Comparison of ENCODE assay signal across 37 cellular contexts in genomic region chr1:68376441-68376840, GRCh38.
"Had no signal": no experiment of that assay in that cellular context is flagged by ENCODE, and none has a peak within 500 bp of the region (broad histone marks: within the 10 kb centered on the region; RNA-seq: fewer than 3 reads in every experiment).

No MANE protein-coding gene starts in this region.

- H3K4me3 ChIP-seq: Peyer's patch, SJSA1 had no signal

- H3K36me3 ChIP-seq: brain microvascular endothelial cell, Peyer's patch, SJSA1 had no signal

- H3K4me1 ChIP-seq: Peyer's patch had no signal

- H3K27ac ChIP-seq: brain microvascular endothelial cell, Peyer's patch, SJSA1, VCaP had no signal

- H3K27me3 ChIP-seq: brain microvascular endothelial cell, Peyer's patch, SJSA1 had no signal

- DNase-seq: activated B cell treated with CpG ODN at 0.5 μM for 24 hours; activated CD4-positive, alpha-beta memory T cell treated with anti-CD3 and anti-CD28 coated beads for 36 hours; activated CD4-positive, alpha-beta T cell treated with anti-CD3 and anti-CD28 coated beads for 4 hours; activated CD4-positive, alpha-beta T cell treated with anti-CD3 and anti-CD28 coated beads, Interleukin-2, amount 50 U/mL, for 1 hour; activated CD4-positive, CD25-positive, alpha-beta regulatory T cell treated with anti-CD3 and anti-CD28 coated beads, Interleukin-2, amount 50 U/mL, for 72 hours; activated CD8-positive, alpha-beta memory T cell treated with anti-CD3 and anti-CD28 coated beads, Interleukin-2, amount 50 U/mL, for 4 hours; activated effector memory CD4-positive, alpha-beta T cell treated with Interleukin-2 at 50 U/mL for 16 hours; activated naive CD4-positive, alpha-beta T cell treated with anti-CD3 and anti-CD28 coated beads, Interleukin-2, amount 10 ng/mL, durations not matched to agents 7 days and 5 days; activated naive CD8-positive, alpha-beta T cell treated with anti-CD3 and anti-CD28 coated beads, Interleukin-2, amount 50 U/mL, for 24 hours; activated T-cell treated with anti-CD3 and anti-CD28 coated beads for 4 hours; activated T-cell treated with anti-CD3 and anti-CD28 coated beads, Interleukin-2, amount 50 U/mL, for 4 hours; amniotic stem cell; aorta; Karpas-422; KBM-7; MM.1S; MV-4-11; NCI-H1092; NCI-H1417; NCI-H146; NCI-H187; NCI-H2029 treated with DMSO at 0.1 percent for 48 hours; NCI-H2107; NCI-H510A treated with DMSO at 0.1 percent for 48 hours; NCI-H526 treated with DMSO at 0.1 percent for 48 hours; NCI-H774; PC-3; Peyer's patch; RPMI8226; SHP77 treated with DMSO at 0.1 percent for 48 hours; SW 1271; T-helper 1 cell; T-helper 2 cell; T-helper 9 cell had no signal

- H3K9me3 ChIP-seq: Peyer's patch, SJSA1 had no signal

- ATAC-seq: activated naive CD8-positive, alpha-beta T cell treated with anti-CD3 and anti-CD28 coated beads, Interleukin-2, amount 50 U/mL, for 24 hours; activated T-cell treated with anti-CD3 and anti-CD28 coated beads, Interleukin-2, amount 50 U/mL, for 4 hours; PC-3 had no signal
